ENCODE assay signal across 8 cellular contexts in the genomic region with DNA sequence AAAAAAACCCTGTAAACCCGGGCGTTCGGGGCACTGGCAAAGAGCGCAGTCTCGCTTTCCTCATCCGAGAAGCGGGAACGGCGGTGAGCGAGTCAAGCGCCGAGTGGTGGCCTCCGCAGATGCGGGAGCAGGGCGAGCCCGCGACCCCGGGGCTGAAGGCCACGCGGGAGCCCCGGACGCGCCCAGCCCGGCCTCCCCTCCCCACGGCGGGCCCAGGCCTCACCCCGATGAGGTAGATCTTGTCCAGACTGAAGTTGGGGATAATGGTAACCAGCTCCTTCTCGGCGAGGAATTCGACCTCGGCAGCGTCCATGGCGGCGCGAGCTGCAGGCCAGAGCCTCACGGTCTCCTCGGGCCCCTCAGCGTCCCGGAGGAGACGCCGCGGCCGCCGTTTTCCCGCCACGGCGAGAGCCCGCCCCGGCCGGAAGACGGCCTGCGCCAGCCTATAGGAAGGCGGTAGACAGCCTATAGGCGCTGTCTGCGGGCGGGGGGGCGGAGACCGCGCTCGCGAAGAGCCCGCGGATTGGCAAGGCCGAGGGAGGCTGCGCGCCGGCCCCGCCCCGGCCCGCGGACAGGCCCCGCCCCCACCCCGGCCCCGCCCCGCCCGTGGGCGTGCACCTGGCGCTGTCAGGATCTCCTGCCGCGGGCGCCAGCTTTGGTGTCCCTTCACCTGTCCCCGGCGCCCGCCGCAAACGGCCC. TPM values are rescaled to one million over a fixed set of nuclear protein-coding genes. Genes with fewer than 3 reads are reported as not detected.
A peak's percentile ranks its signal among the peaks of the same experiment; 100 is the strongest.
DNase-seq lines count a peak whose midpoint lies in the region; FAIRE-seq and TF ChIP-seq lines count a peak whose summit lies in the region.

A gene (minus strand): TSS at position 369 of the 699 bp plus-strand sequence. CDS start 56 bp downstream, at position 313.

- H3K18ac ChIP-seq in neuronal stem cell (ENCODE audit: low read length), result peak within 1 kb of the TSS; percentile 92

- TF ChIP-seq POLR2A in H54 (IDR thresholded peaks at IDR 0.05; ENCODE audit: low read depth, low read length), result peak; percentile 77

- H3K36me3 ChIP-seq in ES-I3 (ENCODE audit: insufficient read depth, low read length) (no peaks in the 10 kb centered on the region), Loucy (ENCODE audit: insufficient read depth, low read length) (no peaks in the 10 kb centered on the region), neuronal stem cell (replicated peaks in 1 of 2; ENCODE audit: control insufficient read depth in 2 of 2, insufficient read depth in 2 of 2, low read length in 2 of 2) (peaks cover 3 to 37% of the 10 kb centered on the region in 2 donors)

- peaks cover 7% of the 10 kb centered on the region for H3K79me1 ChIP-seq in neuronal stem cell (ENCODE audit: low read depth, low read length)

- peaks cover 16% of the 10 kb centered on the region for H4K20me1 ChIP-seq in Loucy (ENCODE audit: insufficient read depth, low read length, poor library complexity, severe bottlenecking)

- peak within 1 kb of the TSS; percentile 80 for H2BK5ac ChIP-seq in neuronal stem cell (ENCODE audit: low read length)

- no peak within 1 kb of the TSS for H4K91ac ChIP-seq in neuronal stem cell (ENCODE audit: low read depth, low read length, poor library complexity)

- TF ChIP-seq CTCF in Loucy (conservative IDR thresholded peaks at IDR 0.05; ENCODE audit: low read length), result no peak

- H3K9me3 ChIP-seq in ES-I3 (ENCODE audit: control insufficient read depth, insufficient read depth, low read length) (no peaks in the 10 kb centered on the region), Loucy (ENCODE audit: insufficient read depth, low read depth, low read length) (no peaks in the 10 kb centered on the region), neuronal stem cell (replicated peaks in 1 of 2; ENCODE audit: control insufficient read depth in 2 of 2, insufficient read depth in 1 of 2, low read depth in 1 of 2, low read length in 2 of 2) (peaks cover 0 to 4% of the 10 kb centered on the region in 2 donors)

- H2BK12ac ChIP-seq in neuronal stem cell (ENCODE audit: low read length), result no peak within 1 kb of the TSS

- peak within 1 kb of the TSS; percentile 87 for H3K4me2 ChIP-seq in Loucy (ENCODE audit: low read depth, low read length, poor library complexity, severe bottlenecking)
- peak within 1 kb of the TSS; percentile 72 for H3K4me2 ChIP-seq in neuronal stem cell (ENCODE audit: insufficient read depth, low read length, poor library complexity, severe bottlenecking)

- H3K27me3 ChIP-seq in Loucy (ENCODE audit: insufficient read depth, low read length, poor library complexity, severe bottlenecking), result no peaks in the 10 kb centered on the region
- peaks cover 0 to 4% (median 0%) of the 10 kb centered on the region in 3 experiments for H3K27me3 ChIP-seq in neuronal stem cell (ENCODE audit: control insufficient read depth in 3 of 3, insufficient read depth in 3 of 3, low read depth in 1 of 3, low read length in 3 of 3)

- H3K4me3 ChIP-seq in Loucy (ENCODE audit: low read length, poor library complexity, severe bottlenecking) (peak within 1 kb of the TSS; percentile 96), neuronal stem cell (ENCODE audit: low read length in 2 of 2) (peak within 1 kb of the TSS; percentile 91 to 99)

- H3K27ac ChIP-seq in neuronal stem cell (replicated peaks; ENCODE audit: low read length), result peak within 1 kb of the TSS; percentile 36

- peak within 1 kb of the TSS; percentile 17 for H3K23ac ChIP-seq in neuronal stem cell (ENCODE audit: low read depth, low read length, poor library complexity)

- peak; percentile 98 for DNase-seq in H54 (ENCODE audit: insufficient read length, low spot score)
- DNase-seq in SIG-M5 treated with dmso at 0.1 percent for 504 hours (lab: John Stamatoyannopoulos, UW; ENCODE audit: unreplicated experiment), result peak; percentile 88
- peak; percentile 88 for DNase-seq in activated gamma-delta T cell treated with Interleukin-2 at 50 U/mL for 16 hours
- DNase-seq in foreskin melanocyte, result peak; percentile 73
- peak; percentile 83 for DNase-seq in neuronal stem cell (ENCODE audit: low spot score)
- peak; percentile 77 for DNase-seq in stromal cell of bone marrow (ENCODE audit: low read depth)

- no peak within 1 kb of the TSS for H4K8ac ChIP-seq in neuronal stem cell (ENCODE audit: low read depth, low read length)

- no peak for FAIRE-seq in H54 (lab: Jason Lieb, UNC)

- no peak within 1 kb of the TSS for H2BK120ac ChIP-seq in neuronal stem cell (ENCODE audit: low read depth, low read length)

- no CpG with 5 or more reads among the region's 86 CpGs for WGBS in neuronal stem cell (ENCODE audit: extremely low coverage in 2 of 2, insufficient read length in 2 of 2, insufficient replicate concordance in 1 of 2), 2 donors

- H3K9me2 ChIP-seq in Loucy (replicated peaks; ENCODE audit: low read depth, low read length), result no peaks in the 10 kb centered on the region

- no peak within 1 kb of the TSS for H3K14ac ChIP-seq in neuronal stem cell (ENCODE audit: low read length)

- H3K4ac ChIP-seq in neuronal stem cell (ENCODE audit: low read length), result no peak within 1 kb of the TSS

- no peaks in the 10 kb centered on the region for H3F3A ChIP-seq in Loucy (ENCODE audit: low read depth)

- H2BK15ac ChIP-seq in neuronal stem cell (ENCODE audit: low read length), result no peak within 1 kb of the TSS

- peak within 1 kb of the TSS; percentile 91 for H2AFZ ChIP-seq in Loucy (ENCODE audit: low read length)
- H2AFZ ChIP-seq in neuronal stem cell (ENCODE audit: low read length), result peak within 1 kb of the TSS; percentile 98

- H3K4me1 ChIP-seq in ES-I3 (ENCODE audit: insufficient read depth, low read length) (peaks cover 4% of the 10 kb centered on the region; the same call in 1 of the 2 replicates), Loucy (ENCODE audit: insufficient read depth, low read length, poor library complexity, severe bottlenecking) (peaks cover 14% of the 10 kb centered on the region), neuronal stem cell (ENCODE audit: control insufficient read depth in 2 of 2, insufficient read depth in 1 of 2, low read depth in 1 of 2, low read length in 2 of 2) (peaks cover 0 to 18% of the 10 kb centered on the region in 2 donors)

- H2AK5ac ChIP-seq in neuronal stem cell (ENCODE audit: low read depth, low read length), result peak within 1 kb of the TSS; percentile 13

- peaks cover 45% of the 10 kb centered on the region for H3K79me2 ChIP-seq in Loucy (ENCODE audit: insufficient read depth, low read length)

- H3K9ac ChIP-seq in ES-I3 (ENCODE audit: low read depth, low read length), result peak within 1 kb of the TSS; percentile 92
- H3K9ac ChIP-seq in Loucy (ENCODE audit: low read depth, low read length, poor library complexity, severe bottlenecking), result peak within 1 kb of the TSS; percentile 85
- H3K9ac ChIP-seq in neuronal stem cell (ENCODE audit: low read depth, low read length, poor library complexity), result peak within 1 kb of the TSS; percentile 99

RNA-seq across cellular contexts. Expression of the gene that starts here (rescaled TPM):
- polyA plus RNA-seq in neuronal stem cell (2013, experiment 1 of 2), result 32.2 TPM
- polyA plus RNA-seq in neuronal stem cell (2013, experiment 2 of 2), result 33.2 TPM

Comparison
In these comparisons a context has a peak if more than half of its experiments do, and no peak if none do; other contexts are left out.
1. Peak in every context shown above with its lines: DNase-seq, H3K4me3 ChIP-seq and H3K27ac ChIP-seq.